ENCODE assay signal across 11 cellular contexts in genomic region chr1:201562257-201562656, GRCh38. TPM values are rescaled to one million over a fixed set of nuclear protein-coding genes. Genes with fewer than 3 reads are reported as not detected.
A peak's percentile ranks its signal among the peaks of the same experiment; 100 is the strongest.
DNase-seq lines count a peak whose midpoint lies in the region; ATAC-seq and TF ChIP-seq lines count a peak whose summit lies in the region.
"Had no signal": no experiment of that assay in that cellular context is flagged by ENCODE, and none has a peak within 500 bp of the region (broad histone marks: within the 10 kb centered on the region; RNA-seq: fewer than 3 reads in every experiment).

No MANE protein-coding gene starts in this region.

- POLR2A ChIA-PET in activated CD8-positive, alpha-beta T cell treated with anti-CD3 and anti-CD28 coated beads for 36 hours (lab: Charles Lee): interaction anchor here (0.9 kb wide), 1 partner anchor 231 kb away, joined by 3 read pairs; no protein-coding TSS in a partner anchor

- no peak overlapping the region for H3K4me3 ChIP-seq in cardiac fibroblast (replicated peaks in 1 of 2; ENCODE audit: low read depth in 2 of 2, low read length in 2 of 2)
- no peak overlapping the region for H3K4me3 ChIP-seq in uterus

- H3K27ac ChIP-seq in uterus (peak overlapping the region; percentile 74 to 75), caudate nucleus (ENCODE audit: low read depth, low read length) (no peak overlapping the region)

- no peak for TF ChIP-seq POLR2A in uterus (IDR thresholded peaks at IDR 0.05)

- CTCF ChIA-PET in activated CD8-positive, alpha-beta T cell treated with anti-CD3 and anti-CD28 coated beads for 36 hours (lab: Charles Lee): interaction anchor here (1.0 to 4.7 kb wide), 3 partner anchors 141 to 228 kb away, joined by 3 to 64 read pairs (median 23); no protein-coding TSS in a partner anchor

- DNase-seq in HS-5 (ENCODE audit: low read depth): peak; percentile 98
- DNase-seq in cardiac fibroblast (ENCODE audit: low read depth in 2 of 2): peak; percentile 85 to 95
- DNase-seq in iris pigment epithelial cell (ENCODE audit: low read depth): peak; percentile 91
- peak in 1 of 2 donors; percentile 51 for DNase-seq in uterus
- DNase-seq in caudate nucleus (lab: John Stamatoyannopoulos, UW): no peak
- no peak for DNase-seq in activated CD8-positive, alpha-beta T cell treated with anti-CD3 and anti-CD28 coated beads for 36 hours
- DNase-seq: activated CD4-positive, alpha-beta T cell treated with anti-CD3 and anti-CD28 coated beads for 4 hours; stimulated activated CD4-positive, alpha-beta T cell treated with anti-CD3 and anti-CD28 coated beads, Interleukin-12 subunit alpha, Interleukin-12 subunit beta, amount 100 ng/mL, for 4 hours; stimulated activated naive CD8-positive, alpha-beta T cell treated with anti-CD3 and anti-CD28 coated beads, Interleukin-15, Interleukin-2, amounts not matched to agents 100 U/mL and 50 U/mL, for 24 hours had no signal

- H3K4me1 ChIP-seq in uterus: peaks cover 0 to 10% of the 10 kb centered on the region in 2 donors

- no peaks in the 10 kb centered on the region for H3K27me3 Mint-ChIP-seq in activated CD8-positive, alpha-beta T cell treated with anti-CD3 and anti-CD28 coated beads for 36 hours
- H3K27me3 Mint-ChIP-seq: activated naive CD4-positive, alpha-beta T cell treated with anti-CD3 and anti-CD28 coated beads, Interleukin-2, amount 50 U/mL, for 24 hours had no signal

- H3K9me3 Mint-ChIP-seq in activated CD8-positive, alpha-beta T cell treated with anti-CD3 and anti-CD28 coated beads for 36 hours: no peaks in the 10 kb centered on the region
- H3K9me3 Mint-ChIP-seq: activated naive CD4-positive, alpha-beta T cell treated with anti-CD3 and anti-CD28 coated beads, Interleukin-2, amount 50 U/mL, for 24 hours had no signal

- TF ChIP-seq CTCF in cardiac fibroblast (IDR thresholded peaks at IDR 0.05; ENCODE audit: low read depth, low read length): no peak
- no peak for TF ChIP-seq CTCF in uterus (IDR thresholded peaks at IDR 0.05)
- TF ChIP-seq CTCF in activated CD8-positive, alpha-beta T cell treated with anti-CD3 and anti-CD28 coated beads for 36 hours (IDR thresholded peaks at IDR 0.05): no peak

- no peaks in the 10 kb centered on the region for H3K36me3 Mint-ChIP-seq in activated CD8-positive, alpha-beta T cell treated with anti-CD3 and anti-CD28 coated beads for 36 hours (ENCODE audit: low read depth)
- H3K36me3 Mint-ChIP-seq: activated naive CD4-positive, alpha-beta T cell treated with anti-CD3 and anti-CD28 coated beads, Interleukin-2, amount 50 U/mL, for 24 hours had no signal

- no peak overlapping the region for H3K27ac Mint-ChIP-seq in activated CD8-positive, alpha-beta T cell treated with anti-CD3 and anti-CD28 coated beads for 36 hours
- H3K27ac Mint-ChIP-seq: activated naive CD4-positive, alpha-beta T cell treated with anti-CD3 and anti-CD28 coated beads, Interleukin-2, amount 50 U/mL, for 24 hours had no signal

- no peaks in the 10 kb centered on the region for H3K27me3 ChIP-seq in uterus

- no peaks in the 10 kb centered on the region for H3K9me3 ChIP-seq in uterus

- intact Hi-C loops in uterus (cut with DNase I; ENCODE audit: low total_unique reads): no loop called here
- intact Hi-C loops in activated CD8-positive, alpha-beta T cell treated with anti-CD3 and anti-CD28 coated beads for 36 hours (cut with micrococcal nuclease): no loop called here

- peaks cover 2% of the 10 kb centered on the region for H3K4me1 Mint-ChIP-seq in activated CD8-positive, alpha-beta T cell treated with anti-CD3 and anti-CD28 coated beads for 36 hours (ENCODE audit: low read depth)

- no peak overlapping the region for H3K4me3 Mint-ChIP-seq in activated CD8-positive, alpha-beta T cell treated with anti-CD3 and anti-CD28 coated beads for 36 hours
- H3K4me3 Mint-ChIP-seq: activated naive CD4-positive, alpha-beta T cell treated with anti-CD3 and anti-CD28 coated beads, Interleukin-2, amount 50 U/mL, for 24 hours had no signal

- no peaks in the 10 kb centered on the region for H3K36me3 ChIP-seq in uterus

- no peak for ATAC-seq in activated CD8-positive, alpha-beta T cell treated with anti-CD3 and anti-CD28 coated beads for 36 hours
- ATAC-seq in HG02642 (IDR thresholded peaks at IDR 0.05; ENCODE audit: poor library complexity, unreplicated experiment): no peak
- ATAC-seq: stimulated activated naive CD8-positive, alpha-beta T cell treated with anti-CD3 and anti-CD28 coated beads, Interleukin-15, Interleukin-2, amounts not matched to agents 100 U/mL and 50 U/mL, for 24 hours had no signal

RNA-seq across cellular contexts. Expression of gene NAV1, which starts 23.3 kb away (rescaled TPM):
- 10 to 100 TPM; 25.1 to 86.1 (median 58.5) TPM for total RNA-seq in uterus
- total RNA-seq in activated CD8-positive, alpha-beta T cell treated with anti-CD3 and anti-CD28 coated beads for 36 hours: 1 to 10 TPM; 1.6 to 2.1 TPM

RNA-seq across cellular contexts. Expression of gene CSRP1, which starts 55.3 kb away (rescaled TPM):
- 1,000 to 10,000 TPM in 3 of 4 donors, 100 to 1,000 TPM in 1; 913 to 2,516 (median 1,349) TPM for total RNA-seq in uterus
- 10 to 100 TPM; 55.3 to 56.2 TPM for total RNA-seq in activated CD8-positive, alpha-beta T cell treated with anti-CD3 and anti-CD28 coated beads for 36 hours

Comparison
In these comparisons a context has a peak if more than half of its experiments do, and no peak if none do; other contexts are left out.
1. DNase-seq: peak in HS-5 (single experiment), cardiac fibroblast (2 of 2) and iris pigment epithelial cell (single experiment); none in caudate nucleus (0 of 61) and activated CD8-positive, alpha-beta T cell treated with anti-CD3 and anti-CD28 coated beads for 36 hours (single experiment).
2. RNA of gene NAV1, which starts 23.3 kb away (total RNA-seq): 25.1 to 86.1 TPM in uterus; 1.6 to 2.1 TPM in activated CD8-positive, alpha-beta T cell treated with anti-CD3 and anti-CD28 coated beads for 36 hours; every median in the first group is over 4 times any median in the second.
3. RNA of gene CSRP1, which starts 55.3 kb away (total RNA-seq): 913 to 2,516 TPM in uterus; 55.3 to 56.2 TPM in activated CD8-positive, alpha-beta T cell treated with anti-CD3 and anti-CD28 coated beads for 36 hours; every median in the first group is over 10 times any median in the second.